ENCODE assay signal across 1 cellular context in the genomic region with DNA sequence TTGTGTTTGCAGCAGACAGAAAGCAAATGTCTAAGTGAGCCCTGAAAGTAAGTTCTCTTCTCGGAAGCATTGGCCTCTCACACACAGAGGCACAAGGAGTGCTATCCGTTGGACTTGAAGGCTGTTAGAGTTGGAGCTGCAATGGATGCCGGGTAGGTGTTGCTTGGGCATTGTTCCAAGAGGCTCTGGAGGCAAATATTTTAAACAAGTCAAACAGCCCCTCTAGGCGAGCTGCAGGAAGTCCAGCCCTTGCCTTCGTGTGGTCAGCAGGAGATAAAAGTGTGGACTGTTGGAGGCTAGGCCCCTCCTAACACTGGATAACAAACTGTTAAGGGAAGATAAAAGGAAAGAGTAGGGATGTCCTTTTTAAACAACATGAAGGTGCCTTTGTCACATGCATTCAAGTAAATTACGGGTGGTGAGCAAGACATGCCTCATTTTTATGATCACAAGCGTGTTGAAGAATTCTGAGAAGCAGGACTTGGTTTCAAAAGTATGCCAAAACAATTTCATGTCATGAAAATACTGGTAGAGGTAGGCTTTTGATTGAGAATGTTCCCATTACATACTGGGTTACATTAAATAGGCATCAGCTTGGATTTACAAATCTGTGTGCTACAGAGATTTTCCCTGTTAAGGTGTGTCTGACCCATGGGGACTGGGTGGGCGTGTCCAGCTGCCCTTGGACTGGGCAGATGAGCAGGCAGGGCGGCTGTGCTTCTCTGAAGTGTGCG.
A peak's percentile ranks its signal among the peaks of the same experiment; 100 is the strongest.
TF ChIP-seq lines count a peak whose summit lies in the region.

No MANE protein-coding gene starts in this region.

TF ChIP-seq in HepG2, 621 proteins besides CTCF, POLR2A, EP300 and RAD21 (continued from another document and continues in another):
- TF ChIP-seq HNF1A (IDR thresholded peaks at IDR 0.05; ENCODE audit: low read depth), result peak; percentile 66
- TF ChIP-seq HNF1A (CRISPR knock-in tag; IDR thresholded peaks at IDR 0.05; ENCODE audit: borderline replicate concordance), result peak; percentile 87; the same call in 1 of the 2 replicates
- TF ChIP-seq EED (CRISPR knock-in tag; IDR thresholded peaks at IDR 0.05), result no peak
- TF ChIP-seq TEAD3 (CRISPR knock-in tag; optimal IDR thresholded peaks at IDR 0.05; ENCODE audit: borderline replicate concordance), result peak; percentile 60
- TF ChIP-seq CAMTA2 (CRISPR knock-in tag; IDR thresholded peaks at IDR 0.05; ENCODE audit: borderline replicate concordance), result no peak
- no peak for TF ChIP-seq ZNF569 (CRISPR knock-in tag; IDR thresholded peaks at IDR 0.05; ENCODE audit: borderline replicate concordance)
- TF ChIP-seq ZNF354B (CRISPR knock-in tag; IDR thresholded peaks at IDR 0.05), result no peak
- no peak for TF ChIP-seq ATAD3A (CRISPR knock-in tag; IDR thresholded peaks at IDR 0.05)
- TF ChIP-seq, protein P1, sequence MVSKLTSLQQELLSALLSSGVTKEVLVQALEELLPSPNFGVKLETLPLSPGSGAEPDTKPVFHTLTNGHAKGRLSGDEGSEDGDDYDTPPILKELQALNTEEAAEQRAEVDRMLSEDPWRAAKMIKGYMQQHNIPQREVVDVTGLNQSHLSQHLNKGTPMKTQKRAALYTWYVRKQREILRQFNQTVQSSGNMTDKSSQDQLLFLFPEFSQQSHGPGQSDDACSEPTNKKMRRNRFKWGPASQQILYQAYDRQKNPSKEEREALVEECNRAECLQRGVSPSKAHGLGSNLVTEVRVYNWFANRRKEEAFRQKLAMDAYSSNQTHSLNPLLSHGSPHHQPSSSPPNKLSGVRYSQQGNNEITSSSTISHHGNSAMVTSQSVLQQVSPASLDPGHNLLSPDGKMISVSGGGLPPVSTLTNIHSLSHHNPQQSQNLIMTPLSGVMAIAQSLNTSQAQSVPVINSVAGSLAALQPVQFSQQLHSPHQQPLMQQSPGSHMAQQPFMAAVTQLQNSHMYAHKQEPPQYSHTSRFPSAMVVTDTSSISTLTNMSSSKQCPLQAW (CRISPR knock-in tag; IDR thresholded peaks at IDR 0.05), result peak; percentile 58
- no peak for TF ChIP-seq ZFP36L2 (CRISPR knock-in tag; IDR thresholded peaks at IDR 0.05)
- 0 out of 2 replicates have a peak, but pooled peaks have one; percentile 33 for TF ChIP-seq ZNF749 (CRISPR knock-in tag; IDR thresholded peaks at IDR 0.05; ENCODE audit: borderline replicate concordance)
- no peak for TF ChIP-seq RFX1 (IDR thresholded peaks at IDR 0.05)
- peak; percentile 42; the same call in 1 of the 2 replicates for TF ChIP-seq ZNF691 (CRISPR knock-in tag; IDR thresholded peaks at IDR 0.05; ENCODE audit: borderline replicate concordance, low read depth)
- TF ChIP-seq MYC (CRISPR knock-in tag; IDR thresholded peaks at IDR 0.05; ENCODE audit: borderline replicate concordance), result peak; percentile 49; the same call in 1 of the 2 replicates
- TF ChIP-seq ZNF12 (CRISPR knock-in tag; IDR thresholded peaks at IDR 0.05), result peak; percentile 65
- peak; percentile 71 for TF ChIP-seq HOXA3 (CRISPR knock-in tag; IDR thresholded peaks at IDR 0.05)
- TF ChIP-seq, protein P2, sequence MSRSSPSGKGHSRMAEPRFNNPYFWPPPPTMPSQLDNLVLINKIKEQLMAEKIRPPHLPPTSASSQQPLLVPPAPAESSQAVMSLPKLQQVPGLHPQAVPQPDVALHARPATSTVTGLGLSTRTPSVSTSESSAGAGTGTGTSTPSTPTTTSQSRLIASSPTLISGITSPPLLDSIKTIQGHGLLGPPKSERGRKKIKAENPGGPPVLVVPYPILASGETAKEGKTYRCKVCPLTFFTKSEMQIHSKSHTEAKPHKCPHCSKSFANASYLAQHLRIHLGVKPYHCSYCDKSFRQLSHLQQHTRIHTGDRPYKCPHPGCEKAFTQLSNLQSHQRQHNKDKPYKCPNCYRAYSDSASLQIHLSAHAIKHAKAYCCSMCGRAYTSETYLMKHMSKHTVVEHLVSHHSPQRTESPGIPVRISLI (CRISPR knock-in tag; IDR thresholded peaks at IDR 0.05; ENCODE audit: borderline replicate concordance), result peak; percentile 83; the same call in 1 of the 2 replicates
- TF ChIP-seq ZNF704 (CRISPR knock-in tag; IDR thresholded peaks at IDR 0.05; ENCODE audit: borderline replicate concordance), result no peak
- TF ChIP-seq, protein P3, sequence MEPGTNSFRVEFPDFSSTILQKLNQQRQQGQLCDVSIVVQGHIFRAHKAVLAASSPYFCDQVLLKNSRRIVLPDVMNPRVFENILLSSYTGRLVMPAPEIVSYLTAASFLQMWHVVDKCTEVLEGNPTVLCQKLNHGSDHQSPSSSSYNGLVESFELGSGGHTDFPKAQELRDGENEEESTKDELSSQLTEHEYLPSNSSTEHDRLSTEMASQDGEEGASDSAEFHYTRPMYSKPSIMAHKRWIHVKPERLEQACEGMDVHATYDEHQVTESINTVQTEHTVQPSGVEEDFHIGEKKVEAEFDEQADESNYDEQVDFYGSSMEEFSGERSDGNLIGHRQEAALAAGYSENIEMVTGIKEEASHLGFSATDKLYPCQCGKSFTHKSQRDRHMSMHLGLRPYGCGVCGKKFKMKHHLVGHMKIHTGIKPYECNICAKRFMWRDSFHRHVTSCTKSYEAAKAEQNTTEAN (CRISPR knock-in tag; conservative IDR thresholded peaks at IDR 0.05), result peak; percentile 46
- TF ChIP-seq MEIS2 (CRISPR knock-in tag; IDR thresholded peaks at IDR 0.05), result peak; percentile 49; the same call in 1 of the 2 replicates
- no peak for TF ChIP-seq GATAD1 (CRISPR knock-in tag; IDR thresholded peaks at IDR 0.05)
- no peak for TF ChIP-seq DBP (CRISPR knock-in tag; IDR thresholded peaks at IDR 0.05; ENCODE audit: not compliant biosample characterization)
- no peak for TF ChIP-seq ZNF484 (CRISPR knock-in tag; IDR thresholded peaks at IDR 0.05; ENCODE audit: borderline replicate concordance, low read depth)
- TF ChIP-seq, protein P4, sequence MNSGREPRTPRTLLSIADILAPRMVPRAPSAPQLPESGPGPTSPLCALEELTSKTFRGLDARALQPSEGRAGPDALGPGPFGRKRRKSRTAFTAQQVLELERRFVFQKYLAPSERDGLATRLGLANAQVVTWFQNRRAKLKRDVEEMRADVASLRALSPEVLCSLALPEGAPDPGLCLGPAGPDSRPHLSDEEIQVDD (CRISPR knock-in tag; IDR thresholded peaks at IDR 0.05; ENCODE audit: borderline replicate concordance), result no peak
- no peak for TF ChIP-seq FOXA1 (IDR thresholded peaks at IDR 0.05)
- TF ChIP-seq FOXA1 (CRISPR knock-in tag; IDR thresholded peaks at IDR 0.05), result peak; percentile 71
- peak; percentile 76; the same call in 1 of the 2 replicates for TF ChIP-seq ETV5 (CRISPR knock-in tag; IDR thresholded peaks at IDR 0.05; ENCODE audit: borderline replicate concordance)
- TF ChIP-seq ZNF75D (CRISPR knock-in tag; IDR thresholded peaks at IDR 0.05; ENCODE audit: borderline replicate concordance), result no peak
- TF ChIP-seq AKAP8 (CRISPR knock-in tag; IDR thresholded peaks at IDR 0.05), result peak; percentile 26; the same call in 1 of the 2 replicates
- TF ChIP-seq ZNF510 (CRISPR knock-in tag; IDR thresholded peaks at IDR 0.05; ENCODE audit: low read depth), result no peak
- TF ChIP-seq MAFK (conservative IDR thresholded peaks at IDR 0.05 in 1 of 2, IDR thresholded peaks at IDR 0.05 in 1 of 2; ENCODE audit: low read length in 2 of 2), result no peak
- no peak for TF ChIP-seq ZSCAN12 (CRISPR knock-in tag; IDR thresholded peaks at IDR 0.05)
- no peak for TF ChIP-seq HOXA7 (CRISPR knock-in tag; IDR thresholded peaks at IDR 0.05)
- no peak; the same call in 1 of the 2 replicates for TF ChIP-seq CCDC6 (CRISPR knock-in tag; IDR thresholded peaks at IDR 0.05)
- peak in 1 of 2 experiments; percentile 65; a peak in 2 of 4 replicates for TF ChIP-seq KLF16 (CRISPR knock-in tag; IDR thresholded peaks at IDR 0.05)
- no peak for TF ChIP-seq ZNF33A (CRISPR knock-in tag; IDR thresholded peaks at IDR 0.05; ENCODE audit: borderline replicate concordance)
- no peak for TF ChIP-seq MTA3 (CRISPR knock-in tag; IDR thresholded peaks at IDR 0.05)
- no peak for TF ChIP-seq U2AF2 (IDR thresholded peaks at IDR 0.05; ENCODE audit: low read depth, low read length)
- peak; percentile 80 for TF ChIP-seq ARNT2 (CRISPR knock-in tag; IDR thresholded peaks at IDR 0.05; ENCODE audit: low read depth)
- peak; percentile 54; the same call in 1 of the 2 replicates for TF ChIP-seq FOSL2 (CRISPR knock-in tag; IDR thresholded peaks at IDR 0.05)
- TF ChIP-seq EZH2 (conservative IDR thresholded peaks at IDR 0.05; ENCODE audit: low read depth, low read length), result no peak
- TF ChIP-seq MEF2D (CRISPR knock-in tag; IDR thresholded peaks at IDR 0.05), result 0 out of 2 replicates have a peak, but pooled peaks have one; percentile 40
- no peak for TF ChIP-seq ZIK1 (CRISPR knock-in tag; IDR thresholded peaks at IDR 0.05; ENCODE audit: borderline replicate concordance, low read depth)
- 0 out of 2 replicates have a peak, but pooled peaks have one; percentile 37 for TF ChIP-seq ZNF230 (CRISPR knock-in tag; IDR thresholded peaks at IDR 0.05)
- no peak for TF ChIP-seq U2AF1 (optimal IDR thresholded peaks at IDR 0.05; ENCODE audit: low read depth, low read length)
- TF ChIP-seq ZKSCAN8 (CRISPR knock-in tag; IDR thresholded peaks at IDR 0.05; ENCODE audit: borderline replicate concordance), result no peak
- TF ChIP-seq, protein P5, sequence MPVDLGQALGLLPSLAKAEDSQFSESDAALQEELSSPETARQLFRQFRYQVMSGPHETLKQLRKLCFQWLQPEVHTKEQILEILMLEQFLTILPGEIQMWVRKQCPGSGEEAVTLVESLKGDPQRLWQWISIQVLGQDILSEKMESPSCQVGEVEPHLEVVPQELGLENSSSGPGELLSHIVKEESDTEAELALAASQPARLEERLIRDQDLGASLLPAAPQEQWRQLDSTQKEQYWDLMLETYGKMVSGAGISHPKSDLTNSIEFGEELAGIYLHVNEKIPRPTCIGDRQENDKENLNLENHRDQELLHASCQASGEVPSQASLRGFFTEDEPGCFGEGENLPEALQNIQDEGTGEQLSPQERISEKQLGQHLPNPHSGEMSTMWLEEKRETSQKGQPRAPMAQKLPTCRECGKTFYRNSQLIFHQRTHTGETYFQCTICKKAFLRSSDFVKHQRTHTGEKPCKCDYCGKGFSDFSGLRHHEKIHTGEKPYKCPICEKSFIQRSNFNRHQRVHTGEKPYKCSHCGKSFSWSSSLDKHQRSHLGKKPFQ (CRISPR knock-in tag; IDR thresholded peaks at IDR 0.05; ENCODE audit: insufficient replicate concordance), result peak; percentile 70
- TF ChIP-seq, protein P6, sequence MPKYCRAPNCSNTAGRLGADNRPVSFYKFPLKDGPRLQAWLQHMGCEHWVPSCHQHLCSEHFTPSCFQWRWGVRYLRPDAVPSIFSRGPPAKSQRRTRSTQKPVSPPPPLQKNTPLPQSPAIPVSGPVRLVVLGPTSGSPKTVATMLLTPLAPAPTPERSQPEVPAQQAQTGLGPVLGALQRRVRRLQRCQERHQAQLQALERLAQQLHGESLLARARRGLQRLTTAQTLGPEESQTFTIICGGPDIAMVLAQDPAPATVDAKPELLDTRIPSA (CRISPR knock-in tag; IDR thresholded peaks at IDR 0.05; ENCODE audit: borderline replicate concordance), result no peak
